In the genomic region with DNA sequence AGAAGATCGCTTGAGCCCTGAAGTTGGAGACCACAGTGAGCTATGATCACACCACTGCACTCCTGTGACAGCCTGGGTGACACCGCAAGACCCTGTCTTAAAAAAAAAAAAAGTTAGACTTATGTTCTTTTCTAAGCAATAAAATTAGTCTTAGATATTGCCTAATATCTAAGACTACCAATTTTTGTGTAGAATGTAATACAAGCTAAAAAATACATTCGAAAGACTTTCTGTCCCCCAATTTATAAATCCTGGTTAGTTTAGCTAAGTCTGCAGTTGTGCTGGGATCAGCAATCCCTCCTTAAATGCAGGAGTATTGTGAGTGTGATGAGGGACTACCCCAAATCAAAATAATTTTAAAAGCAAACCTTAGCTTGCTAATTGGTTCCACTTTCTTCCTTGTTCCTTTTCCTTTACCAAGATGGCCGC, we compare ENCODE assay signal across 9 cellular contexts. TPM values are rescaled to one million over a fixed set of nuclear protein-coding genes. Genes with fewer than 3 reads are reported as not detected.
DNase-seq lines count a peak whose midpoint lies in the region; ATAC-seq and TF ChIP-seq lines count a peak whose summit lies in the region.
"Had no signal": no experiment of that assay in that cellular context is flagged by ENCODE, and none has a peak within 500 bp of the region (broad histone marks: within the 10 kb centered on the region; RNA-seq: fewer than 3 reads in every experiment).

No MANE protein-coding gene starts in this region.

- ATAC-seq in gastroesophageal sphincter, result no peak
- ATAC-seq in left colon, result no peak
- no peak for ATAC-seq in GM18511 (IDR thresholded peaks at IDR 0.05; ENCODE audit: unreplicated experiment)

- peaks cover 6% of the 10 kb centered on the region for H3K23me2 ChIP-seq in H9 (ENCODE audit: insufficient read length, low read depth, low read length, poor library complexity, severe bottlenecking)

- H3K27me3 Mint-ChIP-seq in H9 (ENCODE audit: low read depth), result peaks cover 24% of the 10 kb centered on the region

- peak overlapping the region; percentile 24 for H4K8ac ChIP-seq in H9 (replicated peaks; ENCODE audit: insufficient read length, low read depth, low read length)

- H3K4me1 ChIP-seq in H9 (ENCODE audit: insufficient read depth, low read length) (no peaks in the 10 kb centered on the region), gastroesophageal sphincter (peaks cover 8 to 61% (median 13%) of the 10 kb centered on the region in 3 donors), skeletal muscle tissue (ENCODE audit: control insufficient read depth in 3 of 3, insufficient read depth in 3 of 3, low read length in 3 of 3) (peaks cover 28 to 39% (median 33%) of the 10 kb centered on the region in 3 donors)

- TF ChIP-seq CTCF in H9 (conservative IDR thresholded peaks at IDR 0.05), result no peak
- no peak for TF ChIP-seq CTCF in WI38 (IDR thresholded peaks at IDR 0.05; ENCODE audit: low read depth, low read length)
- TF ChIP-seq CTCF in gastroesophageal sphincter (IDR thresholded peaks at IDR 0.05), result no peak

- H3K9me3 Mint-ChIP-seq in H9, result peaks cover 0 to 2% of the 10 kb centered on the region in 2 experiments; a peak in 1 of 5 replicates

- no peak overlapping the region for H3K4ac ChIP-seq in H9 (ENCODE audit: low read depth, low read length)

- no peak overlapping the region for H3K27ac ChIP-seq in H9 (ENCODE audit: insufficient read length, low read depth, low read length)
- H3K27ac ChIP-seq in gastroesophageal sphincter, result peak overlapping the region in 3 of 4 donors; percentile 95 to 97 (median 97)
- peak overlapping the region; percentile 97 for H3K27ac ChIP-seq in skeletal muscle tissue (ENCODE audit: low read depth, low read length)

- WGBS in H9 (ENCODE audit: extremely low coverage, insufficient read length, low lambda C conversion rate), result no CpG with 5 or more reads among the region's 4 CpGs
- 57 to 63% methylated on average over 3 to 4 of the region's 4 CpGs for WGBS in gastroesophageal sphincter (ENCODE audit: low coverage in 1 of 2), 2 donors

- no peak overlapping the region for H2AK5ac ChIP-seq in H9 (ENCODE audit: insufficient read length, low read length)

- H3K4me2 ChIP-seq in H9 (ENCODE audit: insufficient read depth, insufficient read length, low read length), result peak overlapping the region; percentile 99

- H3K79me2 ChIP-seq in H9 (ENCODE audit: insufficient read depth, low read length), result peaks cover 5% of the 10 kb centered on the region; the same call in 1 of the 2 replicates

- DNase-seq in H9, result no peak
- DNase-seq in NCI-H1092 (lab: John Stamatoyannopoulos, UW), result no peak
- DNase-seq in left colon, result no peak
- no peak for DNase-seq in HCEC 1CT

- H3T11ph ChIP-seq in H9 (ENCODE audit: low read length), result no peak overlapping the region

- H3K36me3 Mint-ChIP-seq in H9 (ENCODE audit: insufficient read depth in 1 of 3, low read depth in 3 of 3), result peaks cover 18 to 24% (median 19%) of the 10 kb centered on the region in 3 experiments

- peaks cover 3% of the 10 kb centered on the region for H3K79me1 ChIP-seq in H9 (ENCODE audit: insufficient read depth, low read depth, low read length, poor library complexity, severe bottlenecking)

- H3K9me3 ChIP-seq in H9 (ENCODE audit: control insufficient read depth, low read depth, low read length) (no peaks in the 10 kb centered on the region), gastroesophageal sphincter (no peaks in the 10 kb centered on the region), skeletal muscle tissue (ENCODE audit: control insufficient read depth in 3 of 3, low read length in 3 of 3) (no peaks in the 10 kb centered on the region)

- H2BK20ac ChIP-seq in H9 (ENCODE audit: low read depth, low read length, poor library complexity, severe bottlenecking), result no peak overlapping the region

- H3K23ac ChIP-seq in H9 (ENCODE audit: insufficient read length, low read depth, low read length), result no peak overlapping the region

- peak overlapping the region; percentile 94 for H4K5ac ChIP-seq in H9 (ENCODE audit: insufficient read length, low read depth, low read length)

- H2BK5ac ChIP-seq in H9 (ENCODE audit: insufficient read length, low read length), result no peak overlapping the region

- H4K91ac ChIP-seq in H9 (ENCODE audit: insufficient read length, low read depth, low read length), result no peak overlapping the region

- no peak overlapping the region for H3K14ac ChIP-seq in H9 (ENCODE audit: insufficient read depth, low read length)

- TF ChIP-seq EP300 in gastroesophageal sphincter (IDR thresholded peaks at IDR 0.05), result no peak

- TF ChIP-seq POLR2A in gastroesophageal sphincter (IDR thresholded peaks at IDR 0.05), result no peak

- H2BK15ac ChIP-seq in H9 (ENCODE audit: low read depth, low read length), result no peak overlapping the region

- no peak overlapping the region for H2BK12ac ChIP-seq in H9 (ENCODE audit: insufficient read length, low read depth, low read length)

- H3K36me3 ChIP-seq in gastroesophageal sphincter (peaks cover 0 to 6% of the 10 kb centered on the region in 2 donors), skeletal muscle tissue (ENCODE audit: control insufficient read depth in 3 of 3, insufficient read depth in 3 of 3, low read length in 3 of 3) (peaks cover 0 to 7% (median 5%) of the 10 kb centered on the region in 3 donors)

- intact Hi-C loops in left colon (cut with DNase I, micrococcal nuclease), result no loop called here

- H3K56ac ChIP-seq in H9 (ENCODE audit: insufficient read length, low read depth, low read length), result no peak overlapping the region

- H4K20me1 ChIP-seq in H9 (ENCODE audit: control insufficient read depth, insufficient read depth, insufficient read length), result no peaks in the 10 kb centered on the region

- H3K27me3 ChIP-seq in H9 (ENCODE audit: insufficient read depth, low read length) (no peaks in the 10 kb centered on the region), gastroesophageal sphincter (no peaks in the 10 kb centered on the region), skeletal muscle tissue (ENCODE audit: control insufficient read depth in 3 of 3, insufficient read depth in 3 of 3, low read length in 3 of 3) (peaks cover 0 to 3% (median 0%) of the 10 kb centered on the region in 3 donors)

- H3K4me3 ChIP-seq in WI38 (ENCODE audit: low read depth, low read length) (peak overlapping the region; percentile 83), gastroesophageal sphincter (peak overlapping the region; percentile 63 to 84), skeletal muscle tissue (ENCODE audit: low read length in 3 of 3) (peak overlapping the region; percentile 79 to 93 (median 90))

- no peak overlapping the region for H3K18ac ChIP-seq in H9 (ENCODE audit: insufficient read length, low read depth, low read length)

- H3K4me3 Mint-ChIP-seq in H9, result peak overlapping the region; percentile 87 to 88

- H2BK120ac ChIP-seq in H9 (ENCODE audit: low read depth, low read length, poor library complexity, severe bottlenecking), result no peak overlapping the region

- H3K9ac ChIP-seq in H9 (ENCODE audit: extremely low read depth, insufficient read length, low read length), result no peak overlapping the region
- H3K9ac ChIP-seq in skeletal muscle tissue (ENCODE audit: low read depth in 1 of 3, low read length in 3 of 3), result peak overlapping the region in 2 of 3 donors; percentile 92 to 94

- H3K27ac Mint-ChIP-seq in H9, result peak overlapping the region in 2 of 3 experiments; percentile 75 to 94; a peak in 4 of 7 replicates

- peaks cover 16 to 27% of the 10 kb centered on the region in 2 experiments for H3K4me1 Mint-ChIP-seq in H9

- peak overlapping the region; percentile 100 for H2AFZ ChIP-seq in H9 (ENCODE audit: low read length)

RNA-seq across cellular contexts. Expression of gene STAMBP, which starts 0.4 kb away (rescaled TPM):
- 45.2 and 45.5 TPM in 2 replicates for total RNA-seq in H9 (2021)
- total RNA-seq in gastroesophageal sphincter, result 10 to 100 TPM; 37.7 to 82.0 (median 44.1) TPM
- total RNA-seq in skeletal muscle tissue, result 12.0 TPM
- 10 to 100 TPM; 43.1 to 52.3 TPM for total RNA-seq in left colon

RNA-seq across cellular contexts. Expression of gene C2orf78, which starts 44.4 kb away (rescaled TPM):
- total RNA-seq in H9 (2021), result 0.07 and 0.09 TPM in 2 replicates
- not detected for total RNA-seq in gastroesophageal sphincter
- total RNA-seq in skeletal muscle tissue, result not detected
- not detected for total RNA-seq in left colon
- total RNA-seq: T-helper 2 cell treated with Interferon-gamma antibody and Interleukin-4, amounts not matched to agents 100 ng/mL and 5 ng/mL, for 36 hours had no signal

RNA-seq across cellular contexts. Expression of gene DUSP11, which starts 48.5 kb away (rescaled TPM):
- total RNA-seq in H9 (2021), result 21.4 and 22.8 TPM in 2 replicates
- 10 to 100 TPM; 19.6 to 25.8 (median 25.1) TPM for total RNA-seq in gastroesophageal sphincter
- 28.2 TPM for total RNA-seq in skeletal muscle tissue
- total RNA-seq in left colon, result 10 to 100 TPM; 18.2 to 19.9 TPM
